ENCODE assay signal across 28 cellular contexts in the genomic region with DNA sequence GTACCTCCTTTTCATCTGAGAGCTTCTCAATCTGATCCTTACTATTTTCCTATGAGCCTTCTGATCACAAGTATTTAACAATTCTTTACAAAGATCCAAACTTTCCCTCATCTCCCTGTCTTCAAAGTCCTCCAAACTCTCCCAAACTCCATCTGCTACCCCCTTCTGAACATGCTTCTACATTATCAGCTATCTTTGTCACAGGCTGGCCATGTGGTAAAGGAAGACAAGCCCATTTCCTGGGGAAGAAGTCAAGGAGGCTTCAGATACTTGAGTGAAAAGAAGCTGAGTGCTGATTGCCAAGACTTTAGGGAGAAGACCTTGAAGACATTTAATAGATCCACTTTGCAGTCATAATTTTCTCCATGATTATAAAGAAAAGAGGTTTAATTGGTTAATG.
"Had no signal": no experiment of that assay in that cellular context is flagged by ENCODE, and none has a peak within 500 bp of the region (broad histone marks: within the 10 kb centered on the region; RNA-seq: fewer than 3 reads in every experiment).

No MANE protein-coding gene starts in this region.

- H3K79me2 ChIP-seq: parathyroid adenoma had no signal

- H3K36me3 ChIP-seq: neural progenitor cell, ovary, right lobe of liver, spleen, stomach, thoracic aorta, thyroid gland, tibial nerve, upper lobe of left lung, vagina had no signal

- ATAC-seq: naive thymus-derived CD4-positive, alpha-beta T cell; natural killer cell; psoas muscle; right cardiac atrium; right lobe of liver; stimulated activated memory B cell treated with anti-CD40 and anti-IgM and Interleukin-4, amounts not matched to agents 10 μg/mL and 1 μg/mL and 100 μg/mL, for 72 hours had no signal

- FAIRE-seq: urothelium cell line had no signal

- H3K4me2 ChIP-seq: neural progenitor cell, smooth muscle cell had no signal

- H3K27ac ChIP-seq: neural progenitor cell, ovary, parathyroid adenoma, psoas muscle, right lobe of liver, skin epidermis, spleen, stomach, thoracic aorta, thyroid gland, tibial nerve, upper lobe of left lung, vagina had no signal

- DNase-seq: naive thymus-derived CD4-positive, alpha-beta T cell; natural killer cell; occipital lobe; ovary; posterior cingulate gyrus; psoas muscle; right cardiac atrium; right lobe of liver; stimulated activated CD4-positive, alpha-beta T cell treated with anti-CD3 and anti-CD28 coated beads, Interleukin-12 subunit alpha, Interleukin-12 subunit beta, amount 100 ng/mL, for 4 hours; stimulated activated CD4-positive, alpha-beta T cell treated with anti-CD3 and anti-CD28 coated beads, Interleukin-1b, Interleukin-23, amount 100 ng/mL, for 48 hours; stimulated activated CD4-positive, alpha-beta T cell treated with anti-CD3 and anti-CD28 coated beads, Interleukin-4, amount 100 ng/mL, for 1 hour; stimulated activated CD4-positive, alpha-beta T cell treated with anti-CD3 and anti-CD28 coated beads, Interleukin-4, amount 100 ng/mL, for 4 hours; stimulated activated CD8-positive, alpha-beta memory T cell treated with anti-CD3 and anti-CD28 coated beads, Interleukin-4, amount 100 ng/mL, for 48 hours; stimulated activated naive CD4-positive, alpha-beta T cell; stomach; thyroid gland; trophoblast cell; upper lobe of left lung had no signal

- H3K4me1 ChIP-seq: neural progenitor cell, parathyroid adenoma, psoas muscle, right lobe of liver, spleen, stomach, thyroid gland, tibial nerve, upper lobe of left lung, vagina had no signal

- H3K9me3 ChIP-seq: ovary, psoas muscle, right lobe of liver, thoracic aorta, thyroid gland, vagina had no signal

- H2AFZ ChIP-seq: neural progenitor cell, parathyroid adenoma had no signal

- H3K27me3 ChIP-seq: neural progenitor cell, ovary, right lobe of liver, spleen, stomach, thyroid gland, tibial nerve, upper lobe of left lung, vagina had no signal

- H3K9ac ChIP-seq: neural progenitor cell, parathyroid adenoma had no signal

- H3K4me3 ChIP-seq: neural progenitor cell, ovary, psoas muscle, right lobe of liver, skin epidermis, smooth muscle cell, spleen, stomach, thoracic aorta, thyroid gland, tibial nerve, upper lobe of left lung, vagina had no signal
